Comparison of ENCODE assay signal across 8 cellular contexts in the genomic region with DNA sequence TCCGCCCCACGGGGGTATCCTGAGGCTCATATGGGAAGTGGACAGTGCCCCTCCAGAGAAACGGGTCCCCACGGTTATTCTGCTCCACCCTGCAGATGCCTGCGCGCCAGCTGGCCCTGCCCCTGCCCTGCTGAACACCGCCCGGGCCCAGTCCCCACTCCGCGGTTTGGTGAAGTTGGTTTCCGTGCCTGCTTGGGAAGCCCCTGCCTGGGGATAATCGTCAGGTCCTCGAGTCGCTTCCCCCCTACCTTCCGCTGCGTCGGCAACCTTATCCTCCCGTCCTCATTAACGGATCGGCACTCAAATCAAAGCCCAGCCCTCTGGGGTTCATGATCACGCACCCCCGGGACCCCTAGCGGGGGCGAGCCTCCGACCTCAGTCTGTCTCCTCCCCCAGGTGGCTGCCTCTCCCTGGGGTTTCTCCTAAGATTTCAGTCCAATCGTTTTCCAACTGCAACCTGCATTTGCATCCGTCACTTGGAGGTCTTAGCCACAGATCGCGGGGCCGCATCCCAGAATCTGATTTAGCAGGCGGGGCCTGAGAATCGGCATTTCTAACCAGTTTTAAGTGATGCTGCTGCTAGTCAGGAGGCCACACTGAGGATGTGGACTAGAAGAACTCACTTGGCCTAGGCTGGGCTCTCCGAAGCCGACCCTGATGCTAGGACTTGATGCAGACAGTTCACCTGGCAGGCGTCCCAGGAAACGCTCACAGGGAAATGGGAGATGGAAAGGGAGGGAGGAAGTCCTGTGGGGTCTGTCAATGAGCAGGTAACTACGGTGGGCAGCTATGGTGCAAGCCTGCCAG. TPM values are rescaled to one million over a fixed set of nuclear protein-coding genes. Genes with fewer than 3 reads are reported as not detected.
DNase-seq lines count a peak whose midpoint lies in the region; ATAC-seq and TF ChIP-seq lines count a peak whose summit lies in the region.

No MANE protein-coding gene starts in this region.

- POLR2A ChIA-PET in SK-N-SH (lab: Yijun Ruan, JAX), result no interaction called here

- TF ChIP-seq CTCF in SK-N-SH (IDR thresholded peaks at IDR 0.05) (no peak), thyroid gland (IDR thresholded peaks at IDR 0.05) (no peak)

- CTCF ChIA-PET in SK-N-SH (lab: Yijun Ruan, JAX), result no interaction called here

- TF ChIP-seq EP300 in SK-N-SH (IDR thresholded peaks at IDR 0.05; ENCODE audit: borderline replicate concordance in 1 of 2, low read depth in 1 of 2, low read length in 1 of 2), result no peak

- H3K9me3 ChIP-seq in SK-N-SH (no peaks in the 10 kb centered on the region), thyroid gland (no peaks in the 10 kb centered on the region)

- intact Hi-C loops in activated T-helper 1 cell treated with anti-CD3 and anti-CD28 coated beads, Interleukin-12 subunit alpha, Interleukin-12 subunit beta, Interleukin-2, Interleukin-4 antibody, amounts not matched to agents 30 ng/mL and 10 ng/mL and 1 ng/mL, durations not matched to agents 14 hours and 24 hours and 36 hours (cut with micrococcal nuclease), result no loop called here
- intact Hi-C loops in thyroid gland (cut with DNase I), result loop anchor here (10.0 kb wide), 1 partner anchor 383 kb away; no protein-coding TSS in a partner anchor

- H3K9ac ChIP-seq in SK-N-SH, result no peak overlapping the region

- H3K27ac Mint-ChIP-seq in activated T-helper 1 cell treated with anti-CD3 and anti-CD28 coated beads, Interleukin-12 subunit alpha, Interleukin-12 subunit beta, Interleukin-2, Interleukin-4 antibody, amounts not matched to agents 30 ng/mL and 10 ng/mL and 1 ng/mL, durations not matched to agents 14 hours and 24 hours and 36 hours, result no peak overlapping the region
- H3K27ac Mint-ChIP-seq in immature natural killer cell, result peak overlapping the region in 1 of 6 donors; percentile 56

- H3K4me3 Mint-ChIP-seq in activated T-helper 1 cell treated with anti-CD3 and anti-CD28 coated beads, Interleukin-12 subunit alpha, Interleukin-12 subunit beta, Interleukin-2, Interleukin-4 antibody, amounts not matched to agents 30 ng/mL and 10 ng/mL and 1 ng/mL, durations not matched to agents 14 hours and 24 hours and 36 hours, result peak overlapping the region; percentile 52
- peak overlapping the region; percentile 47 to 78 (median 64) for H3K4me3 Mint-ChIP-seq in immature natural killer cell

- H3K9me2 ChIP-seq in SK-N-SH, result no peaks in the 10 kb centered on the region

- TF ChIP-seq RAD21 in SK-N-SH (IDR thresholded peaks at IDR 0.05; ENCODE audit: low read length), result no peak

- peaks cover 15% of the 10 kb centered on the region for H3K36me3 Mint-ChIP-seq in activated T-helper 1 cell treated with anti-CD3 and anti-CD28 coated beads, Interleukin-12 subunit alpha, Interleukin-12 subunit beta, Interleukin-2, Interleukin-4 antibody, amounts not matched to agents 30 ng/mL and 10 ng/mL and 1 ng/mL, durations not matched to agents 14 hours and 24 hours and 36 hours (ENCODE audit: low read depth)
- H3K36me3 Mint-ChIP-seq in immature natural killer cell, result peaks cover 9 to 13% (median 12%) of the 10 kb centered on the region in 3 donors

- ATAC-seq in HG02884 (IDR thresholded peaks at IDR 0.05; ENCODE audit: unreplicated experiment), result no peak

- H2AFZ ChIP-seq in SK-N-SH (ENCODE audit: low read depth), result no peak overlapping the region

- no peak overlapping the region for H3K4me3 ChIP-seq in SK-N-SH (ENCODE audit: low read depth in 2 of 2, low read length in 1 of 2)
- no peak overlapping the region for H3K4me3 ChIP-seq in thyroid gland (replicated peaks in 1 of 3)

- WGBS in SK-N-SH (ENCODE audit: low lambda C conversion rate), result 75% methylated on average over 33 of the region's 37 CpGs
- WGBS in thyroid gland, 2 donors, result 64 to 70% methylated on average over 23 to 37 of the region's 37 CpGs

- no peaks in the 10 kb centered on the region for H4K20me1 ChIP-seq in SK-N-SH (ENCODE audit: insufficient read depth)

- TF ChIP-seq POLR2A in thyroid gland (IDR thresholded peaks at IDR 0.05), result no peak

- peak; percentile 22 for DNase-seq in stimulated activated CD4-positive, alpha-beta T cell treated with anti-CD3 and anti-CD28 coated beads, Interleukin-15, amount 100 ng/mL, for 24 hours
- no peak for DNase-seq in stimulated activated CD4-positive, alpha-beta T cell treated with anti-CD3 and anti-CD28 coated beads, Interleukin-4, amount 100 ng/mL, for 4 hours
- DNase-seq in activated T-helper 1 cell treated with anti-CD3 and anti-CD28 coated beads, Interleukin-12 subunit alpha, Interleukin-12 subunit beta, Interleukin-2, Interleukin-4 antibody, amounts not matched to agents 30 ng/mL and 10 ng/mL and 1 ng/mL, durations not matched to agents 14 hours and 24 hours and 36 hours (ENCODE audit: low spot score), result no peak
- DNase-seq in immature natural killer cell (peak in 2 of 3 donors; percentile 17 to 19), SK-N-SH (no peak), GM03348 (ENCODE audit: low spot score) (no peak), thyroid gland (no peak)

- H3K9me3 Mint-ChIP-seq in activated T-helper 1 cell treated with anti-CD3 and anti-CD28 coated beads, Interleukin-12 subunit alpha, Interleukin-12 subunit beta, Interleukin-2, Interleukin-4 antibody, amounts not matched to agents 30 ng/mL and 10 ng/mL and 1 ng/mL, durations not matched to agents 14 hours and 24 hours and 36 hours, result no peaks in the 10 kb centered on the region
- no peaks in the 10 kb centered on the region for H3K9me3 Mint-ChIP-seq in immature natural killer cell

- no peak overlapping the region for H3K27ac ChIP-seq in SK-N-SH (ENCODE audit: low read depth in 2 of 2, low read length in 1 of 2)
- no peak overlapping the region for H3K27ac ChIP-seq in thyroid gland

- no peaks in the 10 kb centered on the region for H3K79me2 ChIP-seq in SK-N-SH (ENCODE audit: insufficient read depth)

- no peaks in the 10 kb centered on the region for H3K4me1 Mint-ChIP-seq in activated T-helper 1 cell treated with anti-CD3 and anti-CD28 coated beads, Interleukin-12 subunit alpha, Interleukin-12 subunit beta, Interleukin-2, Interleukin-4 antibody, amounts not matched to agents 30 ng/mL and 10 ng/mL and 1 ng/mL, durations not matched to agents 14 hours and 24 hours and 36 hours (ENCODE audit: low read depth)
- peaks cover 7 to 14% of the 10 kb centered on the region in 2 donors for H3K4me1 Mint-ChIP-seq in immature natural killer cell

- peaks cover 28% of the 10 kb centered on the region for H3K27me3 Mint-ChIP-seq in activated T-helper 1 cell treated with anti-CD3 and anti-CD28 coated beads, Interleukin-12 subunit alpha, Interleukin-12 subunit beta, Interleukin-2, Interleukin-4 antibody, amounts not matched to agents 30 ng/mL and 10 ng/mL and 1 ng/mL, durations not matched to agents 14 hours and 24 hours and 36 hours (ENCODE audit: insufficient read depth)
- peaks cover 0 to 9% (median 4%) of the 10 kb centered on the region in 3 donors for H3K27me3 Mint-ChIP-seq in immature natural killer cell (ENCODE audit: low read depth in 3 of 3)

- no peak overlapping the region for H3K4me2 ChIP-seq in SK-N-SH

- H3K36me3 ChIP-seq in SK-N-SH (replicated peaks in 1 of 2; ENCODE audit: control insufficient read depth in 1 of 2, insufficient read depth in 2 of 2, low read length in 1 of 2) (peaks cover 7 to 21% of the 10 kb centered on the region in 2 experiments), thyroid gland (peaks cover 10 to 11% of the 10 kb centered on the region in 2 donors)

- H3K27me3 ChIP-seq in SK-N-SH (ENCODE audit: insufficient read depth), result no peaks in the 10 kb centered on the region
- H3K27me3 ChIP-seq in thyroid gland, result no peaks in the 10 kb centered on the region

- peaks cover 0 to 7% of the 10 kb centered on the region in 2 experiments; a peak in 1 of 4 replicates for H3K4me1 ChIP-seq in SK-N-SH (ENCODE audit: control insufficient read depth in 1 of 2, insufficient read depth in 2 of 2, low read depth in 1 of 2, low read length in 1 of 2)
- peaks cover 14 to 25% of the 10 kb centered on the region in 2 donors for H3K4me1 ChIP-seq in thyroid gland

- peaks cover 4% of the 10 kb centered on the region for H3F3A ChIP-seq in SK-N-SH (replicated peaks; ENCODE audit: insufficient read depth)

TF ChIP-seq in SK-N-SH, 30 proteins besides CTCF, POLR2A, EP300 and RAD21 (continues in another document):
- TF ChIP-seq, protein P1, sequence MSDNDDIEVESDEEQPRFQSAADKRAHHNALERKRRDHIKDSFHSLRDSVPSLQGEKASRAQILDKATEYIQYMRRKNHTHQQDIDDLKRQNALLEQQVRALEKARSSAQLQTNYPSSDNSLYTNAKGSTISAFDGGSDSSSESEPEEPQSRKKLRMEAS (IDR thresholded peaks at IDR 0.05; ENCODE audit: low read depth), result no peak
- TF ChIP-seq YY1 (IDR thresholded peaks at IDR 0.05; ENCODE audit: low read depth), result no peak

RNA-seq across cellular contexts. Expression of gene WDR86, which starts 27.6 kb away (rescaled TPM):
- not detected in 2 replicates for total RNA-seq in activated T-helper 1 cell treated with anti-CD3 and anti-CD28 coated beads, Interleukin-12 subunit alpha, Interleukin-12 subunit beta, Interleukin-2, Interleukin-4 antibody, amounts not matched to agents 30 ng/mL and 10 ng/mL and 1 ng/mL, durations not matched to agents 14 hours and 24 hours and 36 hours
- 1 to 10 TPM in 2 of 3 donors, under 1 TPM in 1; 0.75 to 2.2 (median 2.2) TPM for polyA plus RNA-seq in immature natural killer cell
- 1.0 and 2.5 TPM in 2 replicates for polyA plus RNA-seq in SK-N-SH (2012; rRNA removed)
- polyA plus RNA-seq in SK-N-SH (2012; cell fraction: cytosol; rRNA removed), result 0.45 and 0.84 TPM in 2 replicates
- polyA plus RNA-seq in SK-N-SH (2012; cell fraction: nucleus; rRNA removed), result 9.5 and 16.8 TPM in 2 replicates
- total RNA-seq in thyroid gland, result 100 to 1,000 TPM in 3 of 4 donors, 10 to 100 TPM in 1; 99.5 to 203 (median 142) TPM

RNA-seq across cellular contexts. Expression of gene NUB1, which starts 40.7 kb away (rescaled TPM):
- total RNA-seq in activated T-helper 1 cell treated with anti-CD3 and anti-CD28 coated beads, Interleukin-12 subunit alpha, Interleukin-12 subunit beta, Interleukin-2, Interleukin-4 antibody, amounts not matched to agents 30 ng/mL and 10 ng/mL and 1 ng/mL, durations not matched to agents 14 hours and 24 hours and 36 hours, result 40.3 and 41.2 TPM in 2 replicates
- 10 to 100 TPM; 49.8 to 85.4 (median 77.4) TPM for polyA plus RNA-seq in immature natural killer cell
- polyA plus RNA-seq in SK-N-SH (2012; rRNA removed), result 54.0 and 56.6 TPM in 2 replicates
- 57.7 and 66.5 TPM in 2 replicates for polyA plus RNA-seq in SK-N-SH (2012; cell fraction: cytosol; rRNA removed)
- polyA plus RNA-seq in SK-N-SH (2012; cell fraction: nucleus; rRNA removed), result 47.8 and 62.1 TPM in 2 replicates
- total RNA-seq in thyroid gland, result 10 to 100 TPM; 56.9 to 75.5 (median 71.4) TPM

RNA-seq across cellular contexts. Expression of gene CRYGN, which starts 57.7 kb away (rescaled TPM):
- 0.22 TPM in 1 of 2 replicates, not detected in the other for total RNA-seq in activated T-helper 1 cell treated with anti-CD3 and anti-CD28 coated beads, Interleukin-12 subunit alpha, Interleukin-12 subunit beta, Interleukin-2, Interleukin-4 antibody, amounts not matched to agents 30 ng/mL and 10 ng/mL and 1 ng/mL, durations not matched to agents 14 hours and 24 hours and 36 hours
- not detected for polyA plus RNA-seq in immature natural killer cell
- not detected in 2 replicates for polyA plus RNA-seq in SK-N-SH (2012; rRNA removed)
- 0.03 TPM in 1 of 2 replicates, not detected in the other for polyA plus RNA-seq in SK-N-SH (2012; cell fraction: cytosol; rRNA removed)
- 0.06 TPM in 1 of 2 replicates, not detected in the other for polyA plus RNA-seq in SK-N-SH (2012; cell fraction: nucleus; rRNA removed)
- total RNA-seq in thyroid gland, result 10 to 100 TPM; 16.4 to 45.5 (median 24.5) TPM

Comparison
In these comparisons a context has a peak if more than half of its experiments do, and no peak if none do; other contexts are left out.
1. DNase-seq: peak in stimulated activated CD4-positive, alpha-beta T cell treated with anti-CD3 and anti-CD28 coated beads, Interleukin-15, amount 100 ng/mL, for 24 hours (single experiment) and immature natural killer cell (2 of 3); none in stimulated activated CD4-positive, alpha-beta T cell treated with anti-CD3 and anti-CD28 coated beads, Interleukin-4, amount 100 ng/mL, for 4 hours (0 of 2), activated T-helper 1 cell treated with anti-CD3 and anti-CD28 coated beads, Interleukin-12 subunit alpha, Interleukin-12 subunit beta, Interleukin-2, Interleukin-4 antibody, amounts not matched to agents 30 ng/mL and 10 ng/mL and 1 ng/mL, durations not matched to agents 14 hours and 24 hours and 36 hours (single experiment), SK-N-SH (single experiment), GM03348 (single experiment) and thyroid gland (0 of 2).
2. RNA of gene WDR86, which starts 27.6 kb away (total RNA-seq): 99.5 to 203 TPM in thyroid gland; not detected in activated T-helper 1 cell treated with anti-CD3 and anti-CD28 coated beads, Interleukin-12 subunit alpha, Interleukin-12 subunit beta, Interleukin-2, Interleukin-4 antibody, amounts not matched to agents 30 ng/mL and 10 ng/mL and 1 ng/mL, durations not matched to agents 14 hours and 24 hours and 36 hours; every median in the first group is over 10 times any median in the second.
3. RNA of gene CRYGN, which starts 57.7 kb away (total RNA-seq): 16.4 to 45.5 TPM in thyroid gland; 0.22 TPM in activated T-helper 1 cell treated with anti-CD3 and anti-CD28 coated beads, Interleukin-12 subunit alpha, Interleukin-12 subunit beta, Interleukin-2, Interleukin-4 antibody, amounts not matched to agents 30 ng/mL and 10 ng/mL and 1 ng/mL, durations not matched to agents 14 hours and 24 hours and 36 hours; every median in the first group is over 10 times any median in the second.